8 cellular contexts compared by ENCODE assay signal in genomic region chr2:39778775-39779751, GRCh38. TPM values are rescaled to one million over a fixed set of nuclear protein-coding genes. Genes with fewer than 3 reads are reported as not detected.
A peak's percentile ranks its signal among the peaks of the same experiment; 100 is the strongest.
DNase-seq lines count a peak whose midpoint lies in the region; ATAC-seq, FAIRE-seq and TF ChIP-seq lines count a peak whose summit lies in the region.

A gene with protein sequence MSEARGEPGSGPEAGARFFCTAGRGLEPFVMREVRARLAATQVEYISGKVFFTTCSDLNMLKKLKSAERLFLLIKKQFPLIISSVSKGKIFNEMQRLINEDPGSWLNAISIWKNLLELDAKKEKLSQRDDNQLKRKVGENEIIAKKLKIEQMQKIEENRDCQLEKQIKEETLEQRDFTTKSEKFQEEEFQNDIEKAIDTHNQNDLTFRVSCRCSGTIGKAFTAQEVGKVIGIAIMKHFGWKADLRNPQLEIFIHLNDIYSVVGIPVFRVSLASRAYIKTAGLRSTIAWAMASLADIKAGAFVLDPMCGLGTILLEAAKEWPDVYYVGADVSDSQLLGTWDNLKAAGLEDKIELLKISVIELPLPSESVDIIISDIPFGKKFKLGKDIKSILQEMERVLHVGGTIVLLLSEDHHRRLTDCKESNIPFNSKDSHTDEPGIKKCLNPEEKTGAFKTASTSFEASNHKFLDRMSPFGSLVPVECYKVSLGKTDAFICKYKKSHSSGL (minus strand): TSS chr2:39779258. CDS start chr2:39779239, 19 bp downstream.

- H3K9me2 ChIP-seq in Loucy (replicated peaks; ENCODE audit: low read depth, low read length), result no peaks in the 10 kb centered on the region

- peak; percentile 90 for ATAC-seq in SK-N-SH treated with all-trans-retinoic acid at 6 μM for 48 hours
- ATAC-seq in activated naive CD4-positive, alpha-beta T cell treated with anti-CD3 and anti-CD28 coated beads, Interleukin-2, amount 50 U/mL, for 72 hours, result peak; percentile 77 to 82

- 4 to 6% methylated on average over 20 to 33 of the region's 58 CpGs for WGBS in thyroid gland, 2 donors

- no peaks in the 10 kb centered on the region for H3K36me3 ChIP-seq in Loucy (ENCODE audit: insufficient read depth, low read length)
- no peaks in the 10 kb centered on the region for H3K36me3 ChIP-seq in thyroid gland

- DNase-seq in GDM1 (lab: John Stamatoyannopoulos, UW), result peak; percentile 81
- DNase-seq in H54 (ENCODE audit: insufficient read length, low spot score), result peak; percentile 51
- DNase-seq in activated naive CD4-positive, alpha-beta T cell treated with anti-CD3 and anti-CD28 coated beads, Interleukin-2, amount 50 U/mL, for 72 hours (ENCODE audit: low spot score in 2 of 2), result peak; percentile 72 to 75
- DNase-seq in head of caudate nucleus, result peak; percentile 17 to 90 (median 72)
- peak; percentile 88 for DNase-seq in osteocyte (ENCODE audit: extremely low spot score, unreplicated experiment)
- DNase-seq in thyroid gland, result peak; percentile 69 to 76

- H3K4me1 Mint-ChIP-seq in osteocyte (ENCODE audit: unreplicated experiment), result peaks cover 29% of the 10 kb centered on the region

- peaks cover 7% of the 10 kb centered on the region; the same call in 1 of the 2 replicates for H3F3A ChIP-seq in Loucy (ENCODE audit: low read depth)

- H3K4me3 Mint-ChIP-seq in osteocyte (ENCODE audit: unreplicated experiment), result peak within 1 kb of the TSS; percentile 81

- peak within 1 kb of the TSS; percentile 73 to 84 (median 80) for H3K27ac ChIP-seq in thyroid gland

- no peaks in the 10 kb centered on the region for H3K27me3 ChIP-seq in Loucy (ENCODE audit: insufficient read depth, low read length, poor library complexity, severe bottlenecking)
- H3K27me3 ChIP-seq in thyroid gland, result no peaks in the 10 kb centered on the region

- peak within 1 kb of the TSS; percentile 92 to 97 for H3K27ac Mint-ChIP-seq in activated naive CD4-positive, alpha-beta T cell treated with anti-CD3 and anti-CD28 coated beads, Interleukin-2, amount 50 U/mL, for 72 hours
- H3K27ac Mint-ChIP-seq in osteocyte (ENCODE audit: unreplicated experiment), result peak within 1 kb of the TSS; percentile 84

- TF ChIP-seq POLR2A in H54 (IDR thresholded peaks at IDR 0.05; ENCODE audit: low read depth, low read length) (peak; percentile 80), thyroid gland (IDR thresholded peaks at IDR 0.05) (peak in 1 of 2 donors; percentile 78)

- H3K27me3 Mint-ChIP-seq in osteocyte (ENCODE audit: unreplicated experiment), result no peaks in the 10 kb centered on the region

- H3K9me3 Mint-ChIP-seq in activated naive CD4-positive, alpha-beta T cell treated with anti-CD3 and anti-CD28 coated beads, Interleukin-2, amount 50 U/mL, for 72 hours, result no peaks in the 10 kb centered on the region
- peaks cover 4% of the 10 kb centered on the region for H3K9me3 Mint-ChIP-seq in osteocyte (ENCODE audit: unreplicated experiment)

- H3K79me2 ChIP-seq in Loucy (ENCODE audit: insufficient read depth, low read length), result peaks cover 50% of the 10 kb centered on the region

- no peak for TF ChIP-seq CTCF in Loucy (conservative IDR thresholded peaks at IDR 0.05; ENCODE audit: low read length)
- no peak for TF ChIP-seq CTCF in osteocyte (IDR thresholded peaks at IDR 0.05)
- no peak for TF ChIP-seq CTCF in thyroid gland (IDR thresholded peaks at IDR 0.05)

- no peaks in the 10 kb centered on the region for H3K9me3 ChIP-seq in Loucy (ENCODE audit: insufficient read depth, low read depth, low read length)
- no peaks in the 10 kb centered on the region for H3K9me3 ChIP-seq in thyroid gland

- peaks cover 18 to 36% of the 10 kb centered on the region in 2 donors for H3K36me3 Mint-ChIP-seq in activated naive CD4-positive, alpha-beta T cell treated with anti-CD3 and anti-CD28 coated beads, Interleukin-2, amount 50 U/mL, for 72 hours
- H3K36me3 Mint-ChIP-seq in osteocyte (ENCODE audit: unreplicated experiment), result peaks cover 8% of the 10 kb centered on the region

- intact Hi-C loops in head of caudate nucleus (cut with DNase I) (loop anchor here (5.0 kb wide), 1 partner anchor 342 kb away; the partner anchor contains the start of gene MAP4K3), thyroid gland (cut with DNase I) (no loop called here)

- H3K9ac ChIP-seq in Loucy (ENCODE audit: low read depth, low read length, poor library complexity, severe bottlenecking), result peak within 1 kb of the TSS; percentile 84

- H3K4me1 ChIP-seq in Loucy (ENCODE audit: insufficient read depth, low read length, poor library complexity, severe bottlenecking), result peaks cover 77% of the 10 kb centered on the region
- peaks cover 19 to 22% of the 10 kb centered on the region in 2 donors for H3K4me1 ChIP-seq in thyroid gland

- peaks cover 30% of the 10 kb centered on the region for H4K20me1 ChIP-seq in Loucy (ENCODE audit: insufficient read depth, low read length, poor library complexity, severe bottlenecking)

- H3K4me3 ChIP-seq in Loucy (ENCODE audit: low read length, poor library complexity, severe bottlenecking) (peak within 1 kb of the TSS; percentile 79), thyroid gland (replicated peaks in 1 of 3) (peak within 1 kb of the TSS; percentile 76 to 91 (median 85))

- peak within 1 kb of the TSS; percentile 88 for H2AFZ ChIP-seq in Loucy (ENCODE audit: low read length)

- peak within 1 kb of the TSS; percentile 86 for H3K4me2 ChIP-seq in Loucy (ENCODE audit: low read depth, low read length, poor library complexity, severe bottlenecking)

- no peak for FAIRE-seq in H54 (lab: Jason Lieb, UNC)

TF ChIP-seq in SK-N-SH treated with all-trans-retinoic acid at 6 μM for 48 hours, 23 proteins besides CTCF, POLR2A, EP300 and RAD21 (continues in another document):
- no peak; the same call in 1 of the 2 replicates for TF ChIP-seq GLIS3 (CRISPR knock-in tag; IDR thresholded peaks at IDR 0.05)
- TF ChIP-seq ZFP3 (CRISPR knock-in tag; IDR thresholded peaks at IDR 0.05), result peak; percentile 84
- TF ChIP-seq ESRRG (CRISPR knock-in tag; IDR thresholded peaks at IDR 0.05), result 0 out of 2 replicates have a peak, but pooled peaks have one; percentile 42
- TF ChIP-seq ISL1 (CRISPR knock-in tag; IDR thresholded peaks at IDR 0.05), result no peak
- TF ChIP-seq, protein P1, sequence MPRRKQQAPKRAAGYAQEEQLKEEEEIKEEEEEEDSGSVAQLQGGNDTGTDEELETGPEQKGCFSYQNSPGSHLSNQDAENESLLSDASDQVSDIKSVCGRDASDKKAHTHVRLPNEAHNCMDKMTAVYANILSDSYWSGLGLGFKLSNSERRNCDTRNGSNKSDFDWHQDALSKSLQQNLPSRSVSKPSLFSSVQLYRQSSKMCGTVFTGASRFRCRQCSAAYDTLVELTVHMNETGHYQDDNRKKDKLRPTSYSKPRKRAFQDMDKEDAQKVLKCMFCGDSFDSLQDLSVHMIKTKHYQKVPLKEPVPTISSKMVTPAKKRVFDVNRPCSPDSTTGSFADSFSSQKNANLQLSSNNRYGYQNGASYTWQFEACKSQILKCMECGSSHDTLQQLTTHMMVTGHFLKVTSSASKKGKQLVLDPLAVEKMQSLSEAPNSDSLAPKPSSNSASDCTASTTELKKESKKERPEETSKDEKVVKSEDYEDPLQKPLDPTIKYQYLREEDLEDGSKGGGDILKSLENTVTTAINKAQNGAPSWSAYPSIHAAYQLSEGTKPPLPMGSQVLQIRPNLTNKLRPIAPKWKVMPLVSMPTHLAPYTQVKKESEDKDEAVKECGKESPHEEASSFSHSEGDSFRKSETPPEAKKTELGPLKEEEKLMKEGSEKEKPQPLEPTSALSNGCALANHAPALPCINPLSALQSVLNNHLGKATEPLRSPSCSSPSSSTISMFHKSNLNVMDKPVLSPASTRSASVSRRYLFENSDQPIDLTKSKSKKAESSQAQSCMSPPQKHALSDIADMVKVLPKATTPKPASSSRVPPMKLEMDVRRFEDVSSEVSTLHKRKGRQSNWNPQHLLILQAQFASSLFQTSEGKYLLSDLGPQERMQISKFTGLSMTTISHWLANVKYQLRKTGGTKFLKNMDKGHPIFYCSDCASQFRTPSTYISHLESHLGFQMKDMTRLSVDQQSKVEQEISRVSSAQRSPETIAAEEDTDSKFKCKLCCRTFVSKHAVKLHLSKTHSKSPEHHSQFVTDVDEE (CRISPR knock-in tag; IDR thresholded peaks at IDR 0.05), result peak; percentile 95
- no peak for TF ChIP-seq OSR1 (CRISPR knock-in tag; IDR thresholded peaks at IDR 0.05)
- TF ChIP-seq TOX (CRISPR knock-in tag; IDR thresholded peaks at IDR 0.05; ENCODE audit: borderline replicate concordance), result no peak
- TF ChIP-seq ZFP30 (CRISPR knock-in tag; IDR thresholded peaks at IDR 0.05), result no peak
- no peak for TF ChIP-seq TCF4 (CRISPR knock-in tag; IDR thresholded peaks at IDR 0.05; ENCODE audit: borderline replicate concordance)
- 0 out of 2 replicates have a peak, but pooled peaks have one; percentile 81 for TF ChIP-seq ZNF565 (CRISPR knock-in tag; conservative IDR thresholded peaks at IDR 0.05; ENCODE audit: low read depth)
- TF ChIP-seq ARNTL (CRISPR knock-in tag; IDR thresholded peaks at IDR 0.05; ENCODE audit: borderline replicate concordance, low read depth), result no peak
- TF ChIP-seq PPARA (CRISPR knock-in tag; IDR thresholded peaks at IDR 0.05; ENCODE audit: borderline replicate concordance), result no peak
- TF ChIP-seq SNAI2 (CRISPR knock-in tag; IDR thresholded peaks at IDR 0.05), result peak; percentile 98
- TF ChIP-seq CSDC2 (CRISPR knock-in tag; IDR thresholded peaks at IDR 0.05), result peak; percentile 95
- TF ChIP-seq, protein P2, sequence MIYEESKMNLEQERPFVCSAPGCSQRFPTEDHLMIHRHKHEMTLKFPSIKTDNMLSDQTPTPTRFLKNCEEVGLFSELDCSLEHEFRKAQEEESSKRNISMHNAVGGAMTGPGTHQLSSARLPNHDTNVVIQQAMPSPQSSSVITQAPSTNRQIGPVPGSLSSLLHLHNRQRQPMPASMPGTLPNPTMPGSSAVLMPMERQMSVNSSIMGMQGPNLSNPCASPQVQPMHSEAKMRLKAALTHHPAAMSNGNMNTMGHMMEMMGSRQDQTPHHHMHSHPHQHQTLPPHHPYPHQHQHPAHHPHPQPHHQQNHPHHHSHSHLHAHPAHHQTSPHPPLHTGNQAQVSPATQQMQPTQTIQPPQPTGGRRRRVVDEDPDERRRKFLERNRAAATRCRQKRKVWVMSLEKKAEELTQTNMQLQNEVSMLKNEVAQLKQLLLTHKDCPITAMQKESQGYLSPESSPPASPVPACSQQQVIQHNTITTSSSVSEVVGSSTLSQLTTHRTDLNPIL (CRISPR knock-in tag; IDR thresholded peaks at IDR 0.05; ENCODE audit: low read depth), result no peak

RNA-seq across cellular contexts. Expression of the gene that starts here (rescaled TPM):
- 10 to 100 TPM; 12.8 to 14.0 TPM for total RNA-seq in activated naive CD4-positive, alpha-beta T cell treated with anti-CD3 and anti-CD28 coated beads, Interleukin-2, amount 50 U/mL, for 72 hours
- total RNA-seq in osteocyte, result 5.3 and 7.3 TPM in 2 replicates
- total RNA-seq in thyroid gland, result 10 to 100 TPM in 3 of 4 donors, 1 to 10 TPM in 1; 9.3 to 26.7 (median 19.2) TPM

Comparison
In these comparisons a context has a peak if more than half of its experiments do, and no peak if none do; other contexts are left out.
1. Peak in every context shown above with its lines: DNase-seq, ATAC-seq, H3K4me3 ChIP-seq and H3K27ac ChIP-seq.